ENCODE assay signal across 1 cellular context in the genomic region with DNA sequence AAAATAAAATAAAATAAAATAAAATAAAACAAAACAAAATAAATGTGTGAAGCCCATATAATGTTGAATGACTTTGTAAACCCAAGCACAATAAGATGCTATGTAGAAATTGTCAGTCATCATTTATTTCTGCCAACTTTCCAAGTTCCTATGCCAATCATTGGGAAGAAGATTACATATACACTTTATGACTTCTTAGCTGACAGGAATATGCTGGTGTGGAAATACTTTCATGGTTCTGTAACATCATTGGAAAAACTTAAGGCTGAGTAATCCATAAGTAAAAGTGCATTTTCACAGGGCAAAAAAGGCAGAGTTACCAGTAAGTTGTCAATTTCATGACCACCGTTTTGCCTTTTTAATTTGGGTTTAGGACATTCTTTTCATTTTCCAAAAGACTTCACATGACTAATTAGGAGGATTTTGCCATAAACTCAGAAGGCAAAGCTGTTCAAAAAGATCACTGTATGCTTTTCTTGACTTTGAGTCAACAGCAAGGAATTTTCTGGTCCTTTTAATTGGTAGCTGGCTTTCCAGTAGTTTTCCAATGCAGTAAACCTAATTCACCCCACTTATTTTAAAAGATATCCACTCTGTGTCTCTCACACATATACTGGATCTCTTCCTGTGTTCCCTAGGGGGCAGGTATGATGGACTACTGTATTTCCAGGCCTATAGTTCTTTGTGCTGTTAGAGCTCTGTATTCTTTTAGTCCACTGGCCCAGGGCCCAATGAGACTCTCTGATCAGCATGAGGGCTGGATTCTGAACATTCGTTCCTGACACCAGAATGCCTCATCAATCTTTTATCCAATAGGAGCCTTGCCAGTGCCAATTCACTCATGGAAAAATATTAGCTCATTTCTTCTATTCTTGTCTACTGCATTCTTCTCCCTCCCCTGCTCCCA.
TF ChIP-seq lines count a peak whose summit lies in the region.

No MANE protein-coding gene starts in this region.

TF ChIP-seq in GM23338, 12 proteins besides CTCF, POLR2A, EP300 and RAD21 (continued from another document):
- TF ChIP-seq EZH2 (IDR thresholded peaks at IDR 0.05; ENCODE audit: low read depth, unreplicated experiment) (no peak), POLR2AphosphoS5 (IDR thresholded peaks at IDR 0.05; ENCODE audit: low read depth) (no peak), ZNF114 (CRISPR knock-in tag; IDR thresholded peaks at IDR 0.05) (no peak), JUNB (IDR thresholded peaks at IDR 0.05; ENCODE audit: unreplicated experiment) (no peak), STAT1 (IDR thresholded peaks at IDR 0.05; ENCODE audit: unreplicated experiment) (no peak), EZH2phosphoT487 (IDR thresholded peaks at IDR 0.05; ENCODE audit: unreplicated experiment) (no peak)
- TF ChIP-seq, protein P1, sequence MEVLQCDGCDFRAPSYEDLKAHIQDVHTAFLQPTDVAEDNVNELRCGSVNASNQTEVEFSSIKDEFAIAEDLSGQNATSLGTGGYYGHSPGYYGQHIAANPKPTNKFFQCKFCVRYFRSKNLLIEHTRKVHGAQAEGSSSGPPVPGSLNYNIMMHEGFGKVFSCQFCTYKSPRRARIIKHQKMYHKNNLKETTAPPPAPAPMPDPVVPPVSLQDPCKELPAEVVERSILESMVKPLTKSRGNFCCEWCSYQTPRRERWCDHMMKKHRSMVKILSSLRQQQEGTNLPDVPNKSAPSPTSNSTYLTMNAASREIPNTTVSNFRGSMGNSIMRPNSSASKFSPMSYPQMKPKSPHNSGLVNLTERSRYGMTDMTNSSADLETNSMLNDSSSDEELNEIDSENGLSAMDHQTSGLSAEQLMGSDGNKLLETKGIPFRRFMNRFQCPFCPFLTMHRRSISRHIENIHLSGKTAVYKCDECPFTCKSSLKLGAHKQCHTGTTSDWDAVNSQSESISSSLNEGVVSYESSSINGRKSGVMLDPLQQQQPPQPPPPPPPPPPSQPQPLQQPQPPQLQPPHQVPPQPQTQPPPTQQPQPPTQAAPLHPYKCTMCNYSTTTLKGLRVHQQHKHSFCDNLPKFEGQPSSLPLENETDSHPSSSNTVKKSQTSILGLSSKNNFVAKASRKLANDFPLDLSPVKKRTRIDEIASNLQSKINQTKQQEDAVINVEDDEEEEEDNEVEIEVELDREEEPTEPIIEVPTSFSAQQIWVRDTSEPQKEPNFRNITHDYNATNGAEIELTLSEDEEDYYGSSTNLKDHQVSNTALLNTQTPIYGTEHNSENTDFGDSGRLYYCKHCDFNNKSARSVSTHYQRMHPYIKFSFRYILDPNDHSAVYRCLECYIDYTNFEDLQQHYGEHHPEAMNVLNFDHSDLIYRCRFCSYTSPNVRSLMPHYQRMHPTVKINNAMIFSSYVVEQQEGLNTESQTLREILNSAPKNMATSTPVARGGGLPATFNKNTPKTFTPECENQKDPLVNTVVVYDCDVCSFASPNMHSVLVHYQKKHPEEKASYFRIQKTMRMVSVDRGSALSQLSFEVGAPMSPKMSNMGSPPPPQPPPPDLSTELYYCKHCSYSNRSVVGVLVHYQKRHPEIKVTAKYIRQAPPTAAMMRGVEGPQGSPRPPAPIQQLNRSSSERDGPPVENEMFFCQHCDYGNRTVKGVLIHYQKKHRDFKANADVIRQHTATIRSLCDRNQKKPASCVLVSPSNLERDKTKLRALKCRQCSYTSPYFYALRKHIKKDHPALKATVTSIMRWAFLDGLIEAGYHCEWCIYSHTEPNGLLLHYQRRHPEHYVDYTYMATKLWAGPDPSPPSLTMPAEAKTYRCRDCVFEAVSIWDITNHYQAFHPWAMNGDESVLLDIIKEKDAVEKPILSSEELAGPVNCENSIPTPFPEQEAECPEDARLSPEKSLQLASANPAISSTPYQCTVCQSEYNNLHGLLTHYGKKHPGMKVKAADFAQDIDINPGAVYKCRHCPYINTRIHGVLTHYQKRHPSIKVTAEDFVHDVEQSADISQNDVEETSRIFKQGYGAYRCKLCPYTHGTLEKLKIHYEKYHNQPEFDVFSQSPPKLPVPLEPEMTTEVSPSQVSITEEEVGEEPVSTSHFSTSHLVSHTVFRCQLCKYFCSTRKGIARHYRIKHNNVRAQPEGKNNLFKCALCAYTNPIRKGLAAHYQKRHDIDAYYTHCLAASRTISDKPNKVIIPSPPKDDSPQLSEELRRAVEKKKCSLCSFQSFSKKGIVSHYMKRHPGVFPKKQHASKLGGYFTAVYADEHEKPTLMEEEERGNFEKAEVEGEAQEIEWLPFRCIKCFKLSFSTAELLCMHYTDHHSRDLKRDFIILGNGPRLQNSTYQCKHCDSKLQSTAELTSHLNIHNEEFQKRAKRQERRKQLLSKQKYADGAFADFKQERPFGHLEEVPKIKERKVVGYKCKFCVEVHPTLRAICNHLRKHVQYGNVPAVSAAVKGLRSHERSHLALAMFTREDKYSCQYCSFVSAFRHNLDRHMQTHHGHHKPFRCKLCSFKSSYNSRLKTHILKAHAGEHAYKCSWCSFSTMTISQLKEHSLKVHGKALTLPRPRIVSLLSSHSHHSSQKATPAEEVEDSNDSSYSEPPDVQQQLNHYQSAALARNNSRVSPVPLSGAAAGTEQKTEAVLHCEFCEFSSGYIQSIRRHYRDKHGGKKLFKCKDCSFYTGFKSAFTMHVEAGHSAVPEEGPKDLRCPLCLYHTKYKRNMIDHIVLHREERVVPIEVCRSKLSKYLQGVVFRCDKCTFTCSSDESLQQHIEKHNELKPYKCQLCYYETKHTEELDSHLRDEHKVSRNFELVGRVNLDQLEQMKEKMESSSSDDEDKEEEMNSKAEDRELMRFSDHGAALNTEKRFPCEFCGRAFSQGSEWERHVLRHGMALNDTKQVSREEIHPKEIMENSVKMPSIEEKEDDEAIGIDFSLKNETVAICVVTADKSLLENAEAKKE (CRISPR knock-in tag; IDR thresholded peaks at IDR 0.05), result no peak
